ENCODE assay signal across 33 cellular contexts in genomic region chr7:153397906-153398305, GRCh38.
"Had no signal": no experiment of that assay in that cellular context is flagged by ENCODE, and none has a peak within 500 bp of the region (broad histone marks: within the 10 kb centered on the region; RNA-seq: fewer than 3 reads in every experiment).

No MANE protein-coding gene starts in this region.

- H3K36me3 ChIP-seq: adrenal gland, ascending aorta, brain microvascular endothelial cell, breast epithelium, cardiac muscle cell had no signal

- H3K4me1 ChIP-seq: adrenal gland, ascending aorta, body of pancreas, breast epithelium had no signal

- H3K27me3 ChIP-seq: adrenal gland, ascending aorta, body of pancreas, brain microvascular endothelial cell, breast epithelium, cardiac muscle cell had no signal

- H3K27ac ChIP-seq: adrenal gland, ascending aorta, body of pancreas, brain microvascular endothelial cell, breast epithelium, cardiac muscle cell had no signal

- H3K4me3 ChIP-seq: adrenal gland, ascending aorta, body of pancreas, breast epithelium, cardiac muscle cell had no signal

- FAIRE-seq: astrocyte, bronchial epithelial cell had no signal

- ATAC-seq: activated naive CD4-positive, alpha-beta T cell treated with anti-CD3 and anti-CD28 coated beads, Interleukin-2, amount 50 U/mL, for 72 hours; activated naive CD8-positive, alpha-beta T cell treated with anti-CD3 and anti-CD28 coated beads, Interleukin-2, amount 50 U/mL, for 24 hours; activated T-cell treated with anti-CD3 and anti-CD28 coated beads, Interleukin-2, amount 50 U/mL, for 4 hours; activated T-cell treated with anti-CD3 and anti-CD28 coated beads, Interleukin-2, amount 50 U/mL, for 72 hours; activated T-helper 17 cell treated with anti-CD3 and anti-CD28 coated beads, Interleukin-2, amount 50 U/mL, for 72 hours; body of pancreas had no signal

- DNase-seq: activated effector memory CD4-positive, alpha-beta T cell treated with anti-CD3 and anti-CD28 coated beads, Interleukin-2, amount 50 U/mL, for 16 hours; activated effector memory CD4-positive, alpha-beta T cell treated with Interleukin-2 at 50 U/mL for 16 hours; activated gamma-delta T cell; activated gamma-delta T cell treated with Interleukin-2 at 50 U/mL for 16 hours; activated naive CD4-positive, alpha-beta T cell; activated naive CD4-positive, alpha-beta T cell treated with anti-CD3 and anti-CD28 coated beads for 36 hours; activated naive CD4-positive, alpha-beta T cell treated with anti-CD3 and anti-CD28 coated beads, Interleukin-2, amount 10 ng/mL, durations not matched to agents 7 days and 5 days; activated naive CD4-positive, alpha-beta T cell treated with anti-CD3 and anti-CD28 coated beads, Interleukin-2, amount 50 U/mL, for 16 hours; activated naive CD4-positive, alpha-beta T cell treated with Interleukin-2 at 50 U/mL for 16 hours; activated naive CD8-positive, alpha-beta T cell treated with anti-CD3 and anti-CD28 coated beads for 36 hours; activated naive CD8-positive, alpha-beta T cell treated with anti-CD3 and anti-CD28 coated beads, Interleukin-2, amount 10 ng/mL, durations not matched to agents 7 days and 5 days; activated naive CD8-positive, alpha-beta T cell treated with anti-CD3 and anti-CD28 coated beads, Interleukin-2, amount 50 U/mL, for 24 hours; activated T-cell treated with anti-CD3 and anti-CD28 coated beads, Interleukin-2, amount 50 U/mL, for 24 hours; activated T-cell treated with anti-CD3 and anti-CD28 coated beads, Interleukin-2, amount 50 U/mL, for 4 hours; activated T-cell treated with anti-CD3 and anti-CD28 coated beads, Interleukin-2, amount 50 U/mL, for 48 hours; activated T-cell treated with anti-CD3 and anti-CD28 coated beads, Interleukin-2, amount 50 U/mL, for 72 hours; adrenal gland; amniotic stem cell; amygdala; anterior cingulate cortex; aorta; body of pancreas; brain microvascular endothelial cell; caudate nucleus; central memory CD4-positive, alpha-beta T cell; cerebellar nuclear complex had no signal

- H3K9me3 ChIP-seq: ascending aorta, body of pancreas had no signal
